31 cellular contexts compared by ENCODE assay signal in the genomic region with DNA sequence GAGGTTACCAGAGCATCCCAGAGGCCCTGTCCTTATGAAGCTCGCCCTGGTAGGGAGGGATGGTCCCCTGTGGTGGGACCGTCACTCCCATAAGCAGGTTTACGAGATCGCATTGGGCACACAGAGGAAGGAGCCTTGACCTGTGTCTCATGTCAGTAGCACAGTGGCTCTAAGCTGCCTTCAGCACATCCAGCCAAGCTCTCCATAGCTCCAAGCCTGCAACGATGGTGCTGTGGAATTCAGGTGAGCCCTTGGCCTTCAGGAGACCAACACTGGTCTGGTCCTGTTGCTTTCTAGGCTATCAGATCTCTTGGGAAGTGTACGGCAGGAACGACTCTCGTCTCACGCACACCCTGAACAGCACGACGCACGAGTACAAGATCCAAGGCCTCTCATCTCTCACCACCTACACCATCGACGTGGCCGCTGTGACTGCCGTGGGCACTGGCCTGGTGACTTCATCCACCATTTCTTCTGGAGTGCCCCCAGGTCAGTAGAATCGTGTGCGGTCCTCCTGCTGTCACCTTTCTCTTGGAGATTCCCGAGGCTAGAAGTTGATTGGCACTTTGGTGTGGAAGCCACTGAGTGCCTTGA.
"Had no signal": no experiment of that assay in that cellular context is flagged by ENCODE, and none has a peak within 500 bp of the region (broad histone marks: within the 10 kb centered on the region; RNA-seq: fewer than 3 reads in every experiment).

No MANE protein-coding gene starts in this region.

- DNase-seq: dermis blood vessel endothelial cell; effector memory CD4-positive, alpha-beta T cell; erythroblast; hypothalamus; immature natural killer cell; mucosa of descending colon; naive thymus-derived CD8-positive, alpha-beta T cell; nephron progenitor cell; occipital lobe; pancreas; retina; right lobe of liver; small intestine; stimulated activated CD4-positive, alpha-beta T cell treated with anti-CD3 and anti-CD28 coated beads, Interleukin-12 subunit alpha, Interleukin-12 subunit beta, amount 100 ng/mL, for 4 hours; stimulated activated CD4-positive, alpha-beta T cell treated with anti-CD3 and anti-CD28 coated beads, Interleukin-1b, Interleukin-23, amount 100 ng/mL, for 48 hours; stimulated activated CD4-positive, alpha-beta T cell treated with anti-CD3 and anti-CD28 coated beads, Interleukin-4, amount 100 ng/mL, for 1 hour; stimulated activated naive CD4-positive, alpha-beta T cell treated with Interleukin-2 at 50 U/mL for 16 hours; substantia nigra; testis; tibial artery; uterus had no signal

- H3K9me3 Mint-ChIP-seq: immature natural killer cell; naive thymus-derived CD8-positive, alpha-beta T cell; stimulated activated effector memory CD8-positive, alpha-beta T cell treated with anti-CD3 and anti-CD28 coated beads, Interleukin-12 subunit alpha, Interleukin-12 subunit beta, amount 100 ng/mL, for 72 hours had no signal

- H3K36me3 Mint-ChIP-seq: immature natural killer cell; memory B cell; stimulated activated effector memory CD8-positive, alpha-beta T cell treated with anti-CD3 and anti-CD28 coated beads, Interleukin-12 subunit alpha, Interleukin-12 subunit beta, amount 100 ng/mL, for 72 hours had no signal

- H3K27me3 ChIP-seq: pancreas, right lobe of liver, testis, tibial artery, upper lobe of left lung, uterus had no signal

- H3K4me3 Mint-ChIP-seq: immature natural killer cell; memory B cell; mesothelial cell of epicardium; naive thymus-derived CD8-positive, alpha-beta T cell; nephron progenitor cell; stimulated activated effector memory CD8-positive, alpha-beta T cell treated with anti-CD3 and anti-CD28 coated beads, Interleukin-12 subunit alpha, Interleukin-12 subunit beta, amount 100 ng/mL, for 72 hours had no signal

- H3K36me3 ChIP-seq: pancreas, right lobe of liver, upper lobe of left lung, uterus had no signal

- H3K4me1 Mint-ChIP-seq: immature natural killer cell; memory B cell; mesothelial cell of epicardium; naive thymus-derived CD8-positive, alpha-beta T cell; stimulated activated effector memory CD8-positive, alpha-beta T cell treated with anti-CD3 and anti-CD28 coated beads, Interleukin-12 subunit alpha, Interleukin-12 subunit beta, amount 100 ng/mL, for 72 hours had no signal

- H3K27ac ChIP-seq: coronary artery, pancreas, right lobe of liver, testis, tibial artery, upper lobe of left lung, uterus had no signal

- H3K9me3 ChIP-seq: mucosa of descending colon, pancreas, right lobe of liver, testis, tibial artery, upper lobe of left lung, uterus had no signal

- FAIRE-seq: endometrium, frontal cortex, keratinocyte, pancreas, small intestine had no signal

- ATAC-seq: left lobe of liver; mucosa of descending colon; naive thymus-derived CD8-positive, alpha-beta T cell; pancreas; right lobe of liver; stimulated activated effector memory CD8-positive, alpha-beta T cell treated with anti-CD3 and anti-CD28 coated beads, Interleukin-12 subunit alpha, Interleukin-12 subunit beta, amount 100 ng/mL, for 72 hours had no signal

- H3K4me1 ChIP-seq: pancreas, right lobe of liver, testis, tibial artery, upper lobe of left lung, uterus had no signal

- H3K27ac Mint-ChIP-seq: immature natural killer cell; memory B cell; mesothelial cell of epicardium; nephron progenitor cell; stimulated activated effector memory CD8-positive, alpha-beta T cell treated with anti-CD3 and anti-CD28 coated beads, Interleukin-12 subunit alpha, Interleukin-12 subunit beta, amount 100 ng/mL, for 72 hours had no signal

- H3K4me3 ChIP-seq: coronary artery, lung, mucosa of descending colon, pancreas, right lobe of liver, testis, tibial artery, upper lobe of left lung, uterus had no signal
